15 cellular contexts compared by ENCODE assay signal in the genomic region with DNA sequence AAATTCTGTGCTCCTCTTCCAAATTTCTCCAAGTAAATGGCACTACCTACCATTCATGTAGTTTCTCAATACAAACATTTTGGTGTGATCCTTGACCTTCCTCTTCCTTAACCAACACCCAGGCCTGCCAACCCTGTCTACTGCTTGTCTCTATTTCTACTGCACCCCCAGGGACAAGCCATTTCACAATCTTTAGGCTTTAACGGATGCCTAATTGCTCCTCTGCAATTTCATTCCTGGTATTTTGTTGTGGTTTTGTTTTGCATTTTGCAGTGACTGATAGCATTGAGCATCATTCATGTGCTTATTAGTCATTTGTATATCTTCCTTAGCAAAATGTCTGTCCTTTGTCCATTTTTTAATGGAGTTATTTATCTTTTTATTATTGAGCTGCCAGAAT. TPM values are rescaled to one million over a fixed set of nuclear protein-coding genes. Genes with fewer than 3 reads are reported as not detected.
DNase-seq lines count a peak whose midpoint lies in the region; ATAC-seq and TF ChIP-seq lines count a peak whose summit lies in the region.
"Had no signal": no experiment of that assay in that cellular context is flagged by ENCODE, and none has a peak within 500 bp of the region (broad histone marks: within the 10 kb centered on the region; RNA-seq: fewer than 3 reads in every experiment).

No MANE protein-coding gene starts in this region.

- H3K9me3 Mint-ChIP-seq in MCF 10A (ENCODE audit: unreplicated experiment), result no peaks in the 10 kb centered on the region
- H3K9me3 Mint-ChIP-seq: activated naive CD8-positive, alpha-beta T cell treated with anti-CD3 and anti-CD28 coated beads, Interleukin-2, amount 10 ng/mL, durations not matched to agents 7 days and 5 days had no signal

- peak overlapping the region; percentile 4 for H3K4me3 Mint-ChIP-seq in MCF 10A (ENCODE audit: unreplicated experiment)
- H3K4me3 Mint-ChIP-seq: activated CD8-positive, alpha-beta memory T cell treated with anti-CD3 and anti-CD28 coated beads, Interleukin-2, amount 10 ng/mL, durations not matched to agents 7 days and 5 days; activated naive CD8-positive, alpha-beta T cell treated with anti-CD3 and anti-CD28 coated beads, Interleukin-2, amount 10 ng/mL, durations not matched to agents 7 days and 5 days had no signal

- no peaks in the 10 kb centered on the region for H3K36me3 Mint-ChIP-seq in MCF 10A (ENCODE audit: insufficient read depth, unreplicated experiment)
- H3K36me3 Mint-ChIP-seq: activated CD8-positive, alpha-beta memory T cell treated with anti-CD3 and anti-CD28 coated beads, Interleukin-2, amount 10 ng/mL, durations not matched to agents 7 days and 5 days; activated naive CD8-positive, alpha-beta T cell treated with anti-CD3 and anti-CD28 coated beads, Interleukin-2, amount 10 ng/mL, durations not matched to agents 7 days and 5 days had no signal

- H2AFZ ChIP-seq in fibroblast of lung (ENCODE audit: low read length), result no peak overlapping the region
- H2AFZ ChIP-seq: hepatocyte had no signal

- H3K4me1 Mint-ChIP-seq in MCF 10A (ENCODE audit: insufficient read depth, unreplicated experiment), result peaks cover 21% of the 10 kb centered on the region
- H3K4me1 Mint-ChIP-seq: activated CD8-positive, alpha-beta memory T cell treated with anti-CD3 and anti-CD28 coated beads, Interleukin-2, amount 10 ng/mL, durations not matched to agents 7 days and 5 days; activated naive CD8-positive, alpha-beta T cell treated with anti-CD3 and anti-CD28 coated beads, Interleukin-2, amount 10 ng/mL, durations not matched to agents 7 days and 5 days had no signal

- no peak overlapping the region for H3K27ac ChIP-seq in breast epithelium
- H3K27ac ChIP-seq in RWPE2 (ENCODE audit: poor library complexity, severe bottlenecking), result peak overlapping the region; percentile 60
- peak overlapping the region; percentile 3 for H3K27ac ChIP-seq in fibroblast of lung (ENCODE audit: insufficient read depth, low read length)
- peak overlapping the region; percentile 5 to 22 for H3K27ac ChIP-seq in uterus
- H3K27ac ChIP-seq: hepatocyte, lower lobe of right lung had no signal

- H3K27me3 ChIP-seq in breast epithelium (no peaks in the 10 kb centered on the region), RWPE2 (ENCODE audit: insufficient read depth, poor library complexity, severe bottlenecking) (no peaks in the 10 kb centered on the region), fibroblast of lung (ENCODE audit: control insufficient read depth, insufficient read depth, low read length) (no peaks in the 10 kb centered on the region), uterus (no peaks in the 10 kb centered on the region), H7 (ENCODE audit: control insufficient read depth, insufficient read depth, low read length) (no peaks in the 10 kb centered on the region)
- H3K27me3 ChIP-seq: hepatocyte had no signal

- no peaks in the 10 kb centered on the region for H3K27me3 Mint-ChIP-seq in MCF 10A (ENCODE audit: insufficient read depth, unreplicated experiment)

- peaks cover 0 to 9% of the 10 kb centered on the region in 2 donors for H3K9me3 ChIP-seq in breast epithelium
- no peaks in the 10 kb centered on the region for H3K9me3 ChIP-seq in RWPE2 (ENCODE audit: severe bottlenecking)
- H3K9me3 ChIP-seq in fibroblast of lung (ENCODE audit: control insufficient read depth, insufficient read depth, low read depth, low read length), result no peaks in the 10 kb centered on the region
- no peaks in the 10 kb centered on the region for H3K9me3 ChIP-seq in uterus
- H3K9me3 ChIP-seq: lower lobe of right lung had no signal

- CTCF ChIA-PET in MCF 10A (lab: Yijun Ruan, JAX), result interaction anchor here (0.6 to 2.5 kb wide), 5 partner anchors 13 to 65 kb away, joined by 3 to 17 read pairs (median 5); no protein-coding TSS in a partner anchor

- TF ChIP-seq CTCF in MCF 10A (IDR thresholded peaks at IDR 0.05; ENCODE audit: unreplicated experiment) (no peak), breast epithelium (IDR thresholded peaks at IDR 0.05) (no peak), RWPE2 (IDR thresholded peaks at IDR 0.05; ENCODE audit: poor library complexity, severe bottlenecking) (no peak), fibroblast of lung (conservative IDR thresholded peaks at IDR 0.05 in 1 of 2, IDR thresholded peaks at IDR 0.05 in 1 of 2; ENCODE audit: low read depth in 1 of 2, low read length in 2 of 2) (no peak), uterus (IDR thresholded peaks at IDR 0.05) (no peak)

- no TSS peak for BruUV-seq in MCF 10A (replicated peaks; lab: Mats Ljungman, UMichigan)

- no peaks in the 10 kb centered on the region for H3K4me1 ChIP-seq in breast epithelium
- H3K4me1 ChIP-seq in RWPE2 (ENCODE audit: insufficient read depth, poor library complexity, severe bottlenecking), result peaks cover 14% of the 10 kb centered on the region
- H3K4me1 ChIP-seq in fibroblast of lung (ENCODE audit: control insufficient read depth, extremely low read depth, insufficient read depth, low read length), result peaks cover 7% of the 10 kb centered on the region
- H3K4me1 ChIP-seq in uterus, result peaks cover 0 to 5% of the 10 kb centered on the region in 2 donors
- H3K4me1 ChIP-seq: lower lobe of right lung had no signal

- peaks cover 39% of the 10 kb centered on the region for H3K79me2 ChIP-seq in fibroblast of lung (ENCODE audit: control insufficient read depth, insufficient read depth, low read length)
- H3K79me2 ChIP-seq: hepatocyte had no signal

- no peak overlapping the region for H3K9ac ChIP-seq in fibroblast of lung (ENCODE audit: insufficient read depth, low read length)

- ATAC-seq in RWPE2 (ENCODE audit: low read depth), result peak; percentile 60
- no peak for ATAC-seq in GM21381 (IDR thresholded peaks at IDR 0.05; ENCODE audit: unreplicated experiment)
- ATAC-seq: activated CD8-positive, alpha-beta memory T cell treated with anti-CD3 and anti-CD28 coated beads, Interleukin-2, amount 10 ng/mL, durations not matched to agents 7 days and 5 days; lower lobe of right lung had no signal

- DNase-seq in MCF 10A (ENCODE audit: unreplicated experiment) (peak; percentile 85), breast epithelium (ENCODE audit: low spot score in 2 of 2) (no peak), RWPE2 (ENCODE audit: low spot score) (no peak), fibroblast of lung (ENCODE audit: low read depth in 2 of 2) (peak; percentile 63 to 83), uterus (no peak), H7 (no peak), NCI-H1694 (lab: John Stamatoyannopoulos, UW) (no peak)
- DNase-seq: activated CD8-positive, alpha-beta memory T cell treated with anti-CD3 and anti-CD28 coated beads, Interleukin-2, amount 10 ng/mL, durations not matched to agents 7 days and 5 days; activated naive CD8-positive, alpha-beta T cell treated with anti-CD3 and anti-CD28 coated beads, Interleukin-2, amount 10 ng/mL, durations not matched to agents 7 days and 5 days; effector CD4-positive, alpha-beta T cell; lower lobe of right lung; NCI-H2081 treated with DMSO at 0.1 percent for 48 hours; occipital lobe had no signal

- H4K20me1 ChIP-seq in fibroblast of lung (ENCODE audit: control insufficient read depth, extremely low read depth, insufficient read depth, low read length), result no peaks in the 10 kb centered on the region

- TF ChIP-seq POLR2A in breast epithelium (IDR thresholded peaks at IDR 0.05), result no peak
- TF ChIP-seq POLR2A in uterus (IDR thresholded peaks at IDR 0.05), result no peak

- H3K36me3 ChIP-seq in breast epithelium, result no peaks in the 10 kb centered on the region
- peaks cover 3% of the 10 kb centered on the region for H3K36me3 ChIP-seq in RWPE2 (ENCODE audit: low read depth)
- peaks cover 5% of the 10 kb centered on the region for H3K36me3 ChIP-seq in fibroblast of lung (ENCODE audit: control insufficient read depth, insufficient read depth, low read length)
- no peaks in the 10 kb centered on the region for H3K36me3 ChIP-seq in uterus
- H3K36me3 ChIP-seq in H7 (replicated peaks; ENCODE audit: control insufficient read depth, insufficient read depth, low read length), result no peaks in the 10 kb centered on the region
- H3K36me3 ChIP-seq: lower lobe of right lung had no signal

- POLR2A ChIA-PET in MCF 10A (lab: Yijun Ruan, JAX), result interaction anchor here (0.8 to 1.9 kb wide), 5 partner anchors 9 to 85 kb away, joined by 3 to 9 read pairs (median 6); partner anchors contain the start of genes FAP and IFIH1

- intact Hi-C loops in MCF 10A (cut with micrococcal nuclease) (no loop called here), breast epithelium (cut with DNase I; ENCODE audit: low total_unique reads) (no loop called here), uterus (cut with DNase I; ENCODE audit: low total_unique reads) (no loop called here)

- peak overlapping the region; percentile 56 for H3K4me2 ChIP-seq in fibroblast of lung (ENCODE audit: extremely low read depth, insufficient read depth, low read length)
- H3K4me2 ChIP-seq: hepatocyte had no signal

- peak overlapping the region; percentile 84 for H3K27ac Mint-ChIP-seq in MCF 10A (ENCODE audit: low read depth, unreplicated experiment)
- H3K27ac Mint-ChIP-seq: activated CD8-positive, alpha-beta memory T cell treated with anti-CD3 and anti-CD28 coated beads, Interleukin-2, amount 10 ng/mL, durations not matched to agents 7 days and 5 days; activated naive CD8-positive, alpha-beta T cell treated with anti-CD3 and anti-CD28 coated beads, Interleukin-2, amount 10 ng/mL, durations not matched to agents 7 days and 5 days had no signal

- H3K4me3 ChIP-seq in breast epithelium, result no peak overlapping the region
- no peak overlapping the region for H3K4me3 ChIP-seq in RWPE2 (ENCODE audit: severe bottlenecking)
- no peak overlapping the region for H3K4me3 ChIP-seq in fibroblast of lung (replicated peaks in 1 of 4; ENCODE audit: control extremely low read depth in 1 of 4, insufficient read depth in 1 of 4, low read depth in 3 of 4, low read length in 4 of 4)
- no peak overlapping the region for H3K4me3 ChIP-seq in uterus
- H3K4me3 ChIP-seq in H7 (ENCODE audit: insufficient read depth, low read depth, low read length), result no peak overlapping the region
- H3K4me3 ChIP-seq: hepatocyte, lower lobe of right lung had no signal

RNA-seq across cellular contexts. Expression of gene FAP, which starts 10.0 kb away (rescaled TPM):
- 8.7 and 12.1 TPM in 2 replicates for total RNA-seq in MCF 10A (2022)
- 10 to 100 TPM; 14.4 to 36.0 (median 22.4) TPM for total RNA-seq in breast epithelium
- total RNA-seq in fibroblast of lung, result 81.9 and 96.1 TPM in 2 replicates
- 116 and 140 TPM in 2 replicates for polyA plus RNA-seq in fibroblast of lung
- 63.5 and 73.8 TPM in 2 replicates for polyA plus RNA-seq in fibroblast of lung (2012)
- polyA minus RNA-seq in fibroblast of lung (ENCODE audit: low replicate concordance), result 7.8 and 12.8 TPM in 2 replicates
- total RNA-seq in uterus, result 100 to 1,000 TPM in 1 of 4 donors, 10 to 100 TPM in 3; 10.5 to 167 (median 25.9) TPM
- not detected in 2 replicates for total RNA-seq in H7 (2014; rRNA removed; shearing (Covaris generic))
- total RNA-seq: activated naive CD8-positive, alpha-beta T cell treated with anti-CD3 and anti-CD28 coated beads, Interleukin-2, amount 10 ng/mL, durations not matched to agents 7 days and 5 days had no signal

Comparison
In these comparisons a context has a peak if more than half of its experiments do, and no peak if none do; other contexts are left out.
1. DNase-seq: peak in MCF 10A (single experiment) and fibroblast of lung (2 of 2); none in breast epithelium (0 of 2), RWPE2 (single experiment), uterus (0 of 2), H7 (single experiment) and NCI-H1694 (single experiment).
2. H3K27ac ChIP-seq: peak in RWPE2 (single experiment), fibroblast of lung (single experiment) and uterus (2 of 2); none in breast epithelium (0 of 2).